ENCODE assay signal across 8 cellular contexts in genomic region chr19:52689804-52690394, GRCh38. TPM values are rescaled to one million over a fixed set of nuclear protein-coding genes. Genes with fewer than 3 reads are reported as not detected.
DNase-seq lines count a peak whose midpoint lies in the region; ATAC-seq and TF ChIP-seq lines count a peak whose summit lies in the region.

No MANE protein-coding gene starts in this region.

- peaks cover 36% of the 10 kb centered on the region for H3F3A ChIP-seq in neural progenitor cell (ENCODE audit: low read depth)

- H3K27me3 ChIP-seq in CD4-positive, alpha-beta memory T cell (ENCODE audit: insufficient read depth, low read length) = no peaks in the 10 kb centered on the region
- H3K27me3 ChIP-seq in neural progenitor cell (no peaks in the 10 kb centered on the region), transverse colon (no peaks in the 10 kb centered on the region)

- no peak for TF ChIP-seq CTCF in NB4 (IDR thresholded peaks at IDR 0.05; ENCODE audit: low read depth, low read length)
- TF ChIP-seq CTCF in fibroblast of mammary gland (conservative IDR thresholded peaks at IDR 0.05; ENCODE audit: control insufficient read depth, insufficient read depth, low read depth, low read length) = no peak
- TF ChIP-seq CTCF in neural progenitor cell (IDR thresholded peaks at IDR 0.05) = no peak
- TF ChIP-seq CTCF in transverse colon (IDR thresholded peaks at IDR 0.05) = no peak

- peaks cover 23% of the 10 kb centered on the region for H3K4me1 ChIP-seq in CD4-positive, alpha-beta memory T cell (ENCODE audit: insufficient read depth, low read length)
- H3K4me1 ChIP-seq in neural progenitor cell = peaks cover 13% of the 10 kb centered on the region
- peaks cover 0 to 29% (median 8%) of the 10 kb centered on the region in 4 donors for H3K4me1 ChIP-seq in transverse colon

- peak overlapping the region; percentile 88 to 96 (median 94) for H3K27ac Mint-ChIP-seq in CD4-positive, alpha-beta memory T cell
- H3K27ac Mint-ChIP-seq in neural progenitor cell = peak overlapping the region; percentile 82

- peak overlapping the region; percentile 76 for H3K4me2 ChIP-seq in neural progenitor cell

- in situ Hi-C loops in transverse colon (cut with MboI; ENCODE audit: low pct_ligation_motif_present in 1 of 4, low pct_unique_long_range_greater_than_20kb in 1 of 4, low sequenced_read_pairs in 3 of 4) = no loop called here

- H2AFZ ChIP-seq in neural progenitor cell (replicated peaks) = peak overlapping the region; percentile 80

- peak; percentile 27 for ATAC-seq in GM21576 (IDR thresholded peaks at IDR 0.05; ENCODE audit: unreplicated experiment)

- H3K79me2 ChIP-seq in neural progenitor cell (ENCODE audit: low read depth) = peaks cover 19% of the 10 kb centered on the region

- peak overlapping the region; percentile 66 to 90 for H3K4me3 ChIP-seq in CD4-positive, alpha-beta memory T cell (ENCODE audit: low read length in 2 of 2)
- H3K4me3 ChIP-seq in NB4 (ENCODE audit: low read depth, low read length) (peak overlapping the region; percentile 97), fibroblast of mammary gland (ENCODE audit: control insufficient read depth, low read depth, low read length) (peak overlapping the region; percentile 91), neural progenitor cell (peak overlapping the region; percentile 59), transverse colon (peak overlapping the region; percentile 43 to 80 (median 67))

- H3K36me3 Mint-ChIP-seq in CD4-positive, alpha-beta memory T cell = peaks cover 9 to 11% of the 10 kb centered on the region in 2 donors
- peaks cover 14% of the 10 kb centered on the region for H3K36me3 Mint-ChIP-seq in neural progenitor cell

- 0% methylated on average over 26 to 35 of the region's 35 CpGs for WGBS in transverse colon (ENCODE audit: low coverage in 1 of 2), 2 donors

- H3K9me3 Mint-ChIP-seq in CD4-positive, alpha-beta memory T cell = no peaks in the 10 kb centered on the region
- peaks cover 28% of the 10 kb centered on the region for H3K9me3 Mint-ChIP-seq in neural progenitor cell

- no peaks in the 10 kb centered on the region for H4K20me1 ChIP-seq in neural progenitor cell (ENCODE audit: low read depth)

- no peak for TF ChIP-seq EP300 in transverse colon (IDR thresholded peaks at IDR 0.05; ENCODE audit: low read depth)

- POLR2A ChIA-PET in CD4-positive, alpha-beta memory T cell (lab: Charles Lee; ENCODE audit: partially characterized antibody) = interaction anchor here (1.6 kb wide), 1 partner anchor 292 kb away, joined by 3 read pairs; the partner anchor contains the start of gene ZNF528

- CTCF ChIA-PET in CD4-positive, alpha-beta memory T cell (lab: Charles Lee; ENCODE audit: partially characterized antibody) = no interaction called here

- no peak for DNase-seq in CD4-positive, alpha-beta memory T cell
- DNase-seq in NB4 (ENCODE audit: low read depth) (peak; percentile 45), fibroblast of mammary gland (ENCODE audit: low read depth) (no peak), neural progenitor cell (ENCODE audit: low spot score) (peak; percentile 44), transverse colon (peak; percentile 30), middle frontal gyrus (ENCODE audit: extremely low spot score, low spot score) (no peak)
- peak; percentile 50 to 58 for DNase-seq in activated T-cell treated with anti-CD3 and anti-CD28 coated beads, Interleukin-2, amount 50 U/mL, for 48 hours

- no peaks in the 10 kb centered on the region for H3K27me3 Mint-ChIP-seq in CD4-positive, alpha-beta memory T cell
- H3K27me3 Mint-ChIP-seq in neural progenitor cell (ENCODE audit: insufficient read depth, low read depth) = no peaks in the 10 kb centered on the region

- H3K9me3 ChIP-seq in CD4-positive, alpha-beta memory T cell (ENCODE audit: control insufficient read depth in 1 of 2, low read length in 2 of 2) = no peaks in the 10 kb centered on the region
- H3K9me3 ChIP-seq in neural progenitor cell (ENCODE audit: low read depth) = no peaks in the 10 kb centered on the region
- no peaks in the 10 kb centered on the region for H3K9me3 ChIP-seq in transverse colon

- peak overlapping the region; percentile 22 for H3K9ac ChIP-seq in neural progenitor cell

- intact Hi-C loops in CD4-positive, alpha-beta memory T cell (cut with micrococcal nuclease) = loop anchor here (1.0 to 2.0 kb wide), 4 partner anchors 45 to 519 kb away; partner anchors contain the start of genes ZNF611, ZNF808, ZNF83 and ZNF836
- intact Hi-C loops in transverse colon (cut with DNase I; ENCODE audit: low total_unique reads) = no loop called here

- peak overlapping the region; percentile 90 to 99 (median 96) for H3K4me3 Mint-ChIP-seq in CD4-positive, alpha-beta memory T cell
- peak overlapping the region; percentile 93 for H3K4me3 Mint-ChIP-seq in neural progenitor cell

- H3K36me3 ChIP-seq in CD4-positive, alpha-beta memory T cell (ENCODE audit: insufficient read depth, low read length) = no peaks in the 10 kb centered on the region
- H3K36me3 ChIP-seq in neural progenitor cell (no peaks in the 10 kb centered on the region), transverse colon (no peaks in the 10 kb centered on the region)

- peak overlapping the region; percentile 78 for H3K27ac ChIP-seq in CD4-positive, alpha-beta memory T cell (ENCODE audit: low read depth, low read length)
- no peak overlapping the region for H3K27ac ChIP-seq in neural progenitor cell
- peak overlapping the region; percentile 80 to 94 (median 89) for H3K27ac ChIP-seq in transverse colon

- peaks cover 22 to 39% (median 27%) of the 10 kb centered on the region in 4 donors for H3K4me1 Mint-ChIP-seq in CD4-positive, alpha-beta memory T cell
- peaks cover 19% of the 10 kb centered on the region for H3K4me1 Mint-ChIP-seq in neural progenitor cell

- TF ChIP-seq POLR2A in NB4 (IDR thresholded peaks at IDR 0.05; ENCODE audit: extremely low read depth, insufficient read length) (no peak), transverse colon (IDR thresholded peaks at IDR 0.05) (no peak)

RNA-seq across cellular contexts. Expression of gene ZNF611, which starts 44.9 kb away (rescaled TPM):
- total RNA-seq in CD4-positive, alpha-beta memory T cell = 10 to 100 TPM; 52.8 to 53.7 TPM
- 10 to 100 TPM; 23.6 to 37.9 TPM for polyA plus RNA-seq in CD4-positive, alpha-beta memory T cell
- 12.5 and 19.9 TPM in 2 replicates for total RNA-seq in neural progenitor cell (ENCODE audit: low replicate concordance)
- total RNA-seq in transverse colon = 10 to 100 TPM in 3 of 4 donors, 1 to 10 TPM in 1; 8.2 to 45.0 (median 15.0) TPM

RNA-seq across cellular contexts. Expression of gene ZNF83, which starts 51.7 kb away (rescaled TPM):
- 100 to 1,000 TPM; 128 to 130 TPM for total RNA-seq in CD4-positive, alpha-beta memory T cell
- polyA plus RNA-seq in CD4-positive, alpha-beta memory T cell = 10 to 100 TPM; 10.7 to 25.6 TPM
- total RNA-seq in neural progenitor cell (ENCODE audit: low replicate concordance) (63.8 and 76.2 TPM in 2 replicates), transverse colon (10 to 100 TPM; 13.3 to 55.6 (median 26.7) TPM)

Comparison
In these comparisons a context has a peak if more than half of its experiments do, and no peak if none do; other contexts are left out.
1. DNase-seq: peak in NB4 (single experiment), activated T-cell treated with anti-CD3 and anti-CD28 coated beads, Interleukin-2, amount 50 U/mL, for 48 hours (2 of 2), neural progenitor cell (single experiment) and transverse colon (single experiment); none in CD4-positive, alpha-beta memory T cell (0 of 5), fibroblast of mammary gland (single experiment) and middle frontal gyrus (single experiment).
2. Peak in every context shown above with its lines, with median percentiles within 50 percentile points of each other: H3K4me3 ChIP-seq.